Comparison of ENCODE assay signal across 22 cellular contexts in the genomic region with DNA sequence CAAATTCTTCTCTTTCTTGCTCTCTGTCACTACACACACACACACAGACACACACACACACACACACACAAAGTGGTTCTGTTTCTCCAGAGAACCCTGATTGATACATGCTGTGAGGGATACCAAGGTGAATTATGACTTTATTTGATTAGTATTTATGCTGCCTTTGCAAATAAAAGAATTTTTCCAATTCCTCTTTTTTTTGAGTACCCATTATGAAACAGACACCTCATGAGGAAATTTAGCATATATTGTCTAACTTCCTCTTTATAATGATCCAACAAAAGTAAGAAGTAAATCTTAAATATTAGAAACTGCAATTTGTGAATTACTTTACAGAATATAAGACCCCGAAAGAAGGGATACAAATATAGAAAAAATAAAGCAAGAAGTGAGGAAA. TPM values are rescaled to one million over a fixed set of nuclear protein-coding genes. Genes with fewer than 3 reads are reported as not detected.
"Had no signal": no experiment of that assay in that cellular context is flagged by ENCODE, and none has a peak within 500 bp of the region (broad histone marks: within the 10 kb centered on the region; RNA-seq: fewer than 3 reads in every experiment).

No MANE protein-coding gene starts in this region.

- DNase-seq: activated CD4-positive, alpha-beta T cell treated with anti-CD3 and anti-CD28 coated beads for 1 hour; activated CD8-positive, alpha-beta memory T cell treated with anti-CD3 and anti-CD28 coated beads for 24 hours; activated CD8-positive, alpha-beta memory T cell treated with anti-CD3 and anti-CD28 coated beads, Interleukin-2, amount 50 U/mL, for 48 hours; activated effector memory CD4-positive, alpha-beta T cell treated with anti-CD3 and anti-CD28 coated beads, Interleukin-2, amount 50 U/mL, for 16 hours; activated naive CD4-positive, alpha-beta T cell treated with anti-CD3 and anti-CD28 coated beads, Interleukin-2, amount 50 U/mL, for 16 hours; activated T-cell treated with anti-CD3 and anti-CD28 coated beads, Interleukin-2, amount 50 U/mL, for 48 hours; aorta; brain microvascular endothelial cell; central memory CD4-positive, alpha-beta T cell; hypothalamus; left lung; right lobe of liver; small intestine; stimulated activated CD4-positive, alpha-beta T cell treated with anti-CD3 and anti-CD28 coated beads, Interleukin-15, amount 100 ng/mL, for 24 hours; stimulated activated CD4-positive, alpha-beta T cell treated with anti-CD3 and anti-CD28 coated beads, Interleukin-2, amount 100 ng/mL, for 48 hours; trophoblast cell; WERI-Rb-1 had no signal

- H3K27ac ChIP-seq: brain microvascular endothelial cell, left lung, parathyroid adenoma, right lobe of liver, WERI-Rb-1 had no signal

- H3K27me3 ChIP-seq: right lobe of liver had no signal

- H3K4me3 ChIP-seq: left lung, right lobe of liver had no signal

- H3K9me3 ChIP-seq: left lung, right lobe of liver had no signal

- ATAC-seq: left lung; natural killer cell treated with Interleukin-12 subunit alpha and Interleukin-12 subunit beta and Interleukin-15 and Interleukin-18, amount 100 ng/mL, for 72 hours; right lobe of liver had no signal

- H3K9ac ChIP-seq: parathyroid adenoma had no signal

- H3K4me1 ChIP-seq: left lung, parathyroid adenoma, right lobe of liver had no signal

- FAIRE-seq: endometrium, frontal cortex, keratinocyte, small intestine had no signal

- H3K36me3 ChIP-seq: brain microvascular endothelial cell, left lung, right lobe of liver, WERI-Rb-1 had no signal

- H2AFZ ChIP-seq: parathyroid adenoma had no signal

- H3K79me2 ChIP-seq: parathyroid adenoma had no signal

RNA-seq across cellular contexts. Expression of gene NKX3-2, which starts 45.8 kb away (rescaled TPM):
- total RNA-seq: frontal cortex; left lung; natural killer cell treated with Interleukin-12 subunit alpha and Interleukin-12 subunit beta and Interleukin-15 and Interleukin-18, amount 100 ng/mL, for 72 hours; right lobe of liver had no signal
- polyA plus RNA-seq: aorta had no signal
